In genomic region chr1:53639251-53639721, GRCh38 we compare ENCODE assay signal across 10 cellular contexts.
DNase-seq lines count a peak whose midpoint lies in the region; ATAC-seq, FAIRE-seq and TF ChIP-seq lines count a peak whose summit lies in the region.
"Had no signal": no experiment of that assay in that cellular context is flagged by ENCODE, and none has a peak within 500 bp of the region (broad histone marks: within the 10 kb centered on the region; RNA-seq: fewer than 3 reads in every experiment).

No MANE protein-coding gene starts in this region.

- DNase-seq in cardiac septum (ENCODE audit: low spot score) = peak; percentile 39
- no peak for DNase-seq in left cardiac atrium
- peak; percentile 56 for DNase-seq in RWPE1 (ENCODE audit: low spot score)
- peak; percentile 73 for DNase-seq in kidney
- DNase-seq in ureter (ENCODE audit: low spot score) = peak; percentile 37
- no peak for DNase-seq in superior temporal gyrus (ENCODE audit: extremely low spot score)
- DNase-seq in activated naive CD4-positive, alpha-beta T cell treated with anti-CD3 and anti-CD28 coated beads for 36 hours = no peak
- DNase-seq: naive B cell had no signal

- H3K9me3 ChIP-seq in kidney (ENCODE audit: control insufficient read depth in 1 of 2, low read length in 2 of 2) = no peaks in the 10 kb centered on the region

- no peak overlapping the region for H3K27ac Mint-ChIP-seq in activated naive CD4-positive, alpha-beta T cell treated with anti-CD3 and anti-CD28 coated beads for 36 hours
- H3K27ac Mint-ChIP-seq: naive B cell had no signal

- intact Hi-C loops in cardiac septum (cut with DNase I) = no loop called here
- intact Hi-C loops in left cardiac atrium (cut with DNase I) = no loop called here
- intact Hi-C loops in kidney (cut with DNase I) = no loop called here
- intact Hi-C loops in activated naive CD4-positive, alpha-beta T cell treated with anti-CD3 and anti-CD28 coated beads for 36 hours (cut with micrococcal nuclease) = no loop called here

- ATAC-seq in left cardiac atrium = no peak
- ATAC-seq in HG02973 (IDR thresholded peaks at IDR 0.05; ENCODE audit: unreplicated experiment) = no peak

- H3K9me3 Mint-ChIP-seq in activated naive CD4-positive, alpha-beta T cell treated with anti-CD3 and anti-CD28 coated beads for 36 hours = no peaks in the 10 kb centered on the region
- H3K9me3 Mint-ChIP-seq: naive B cell had no signal

- POLR2A ChIA-PET in RWPE1 (lab: Yijun Ruan, JAX; ENCODE audit: low non-redundant PET) = no interaction called here

- H3K27ac ChIP-seq in RWPE1 = no peak overlapping the region; the same call in 1 of the 2 replicates
- H3K27ac ChIP-seq in kidney (ENCODE audit: low read depth in 2 of 2, low read length in 2 of 2) = no peak overlapping the region

- H3K4me3 Mint-ChIP-seq in activated naive CD4-positive, alpha-beta T cell treated with anti-CD3 and anti-CD28 coated beads for 36 hours = no peak overlapping the region
- H3K4me3 Mint-ChIP-seq: naive B cell had no signal

- H3K36me3 Mint-ChIP-seq in activated naive CD4-positive, alpha-beta T cell treated with anti-CD3 and anti-CD28 coated beads for 36 hours (ENCODE audit: low read depth) = no peaks in the 10 kb centered on the region
- H3K36me3 Mint-ChIP-seq: naive B cell had no signal

- no peaks in the 10 kb centered on the region for H3K4me1 Mint-ChIP-seq in activated naive CD4-positive, alpha-beta T cell treated with anti-CD3 and anti-CD28 coated beads for 36 hours (ENCODE audit: low read depth)
- H3K4me1 Mint-ChIP-seq: naive B cell had no signal

- TF ChIP-seq CTCF in RWPE1 (conservative IDR thresholded peaks at IDR 0.05; ENCODE audit: low read depth) (no peak; the same call in 1 of the 2 replicates), kidney (IDR thresholded peaks at IDR 0.05; ENCODE audit: borderline replicate concordance, extremely low read depth, insufficient read depth) (no peak)

- H3K9ac ChIP-seq in kidney (ENCODE audit: low read length in 2 of 2) = no peak overlapping the region

- FAIRE-seq in kidney (lab: Jason Lieb, UNC) = no peak
- FAIRE-seq: GM12892 had no signal

- no peaks in the 10 kb centered on the region for H3K4me1 ChIP-seq in kidney (ENCODE audit: control insufficient read depth in 1 of 2, insufficient read depth in 1 of 2, low read depth in 1 of 2, low read length in 2 of 2)

- no peak overlapping the region for H3K4me3 ChIP-seq in kidney (ENCODE audit: low read length in 2 of 2)

- no peaks in the 10 kb centered on the region for H3K27me3 Mint-ChIP-seq in activated naive CD4-positive, alpha-beta T cell treated with anti-CD3 and anti-CD28 coated beads for 36 hours (ENCODE audit: low read depth)

- CTCF ChIA-PET in RWPE1 (lab: Yijun Ruan, JAX) = interaction anchor here (0.5 to 1.2 kb wide), 4 partner anchors 13 to 43 kb away, joined by 3 read pairs; no protein-coding TSS in a partner anchor
- CTCF ChIA-PET in activated naive CD4-positive, alpha-beta T cell treated with anti-CD3 and anti-CD28 coated beads for 36 hours (lab: Charles Lee) = interaction anchor here (0.6 kb wide), 1 partner anchor 892 kb away, joined by 3 read pairs; no protein-coding TSS in a partner anchor

- no peaks in the 10 kb centered on the region for H3K36me3 ChIP-seq in kidney (ENCODE audit: control insufficient read depth in 1 of 2, insufficient read depth in 2 of 2, low read length in 2 of 2)

Comparison
In these comparisons a context has a peak if more than half of its experiments do, and no peak if none do; other contexts are left out.
1. DNase-seq: peak in cardiac septum (single experiment), RWPE1 (single experiment), kidney (single experiment) and ureter (single experiment); none in left cardiac atrium (single experiment), superior temporal gyrus (single experiment) and activated naive CD4-positive, alpha-beta T cell treated with anti-CD3 and anti-CD28 coated beads for 36 hours (single experiment).